ENCODE assay signal across 1 cellular context in the genomic region with DNA sequence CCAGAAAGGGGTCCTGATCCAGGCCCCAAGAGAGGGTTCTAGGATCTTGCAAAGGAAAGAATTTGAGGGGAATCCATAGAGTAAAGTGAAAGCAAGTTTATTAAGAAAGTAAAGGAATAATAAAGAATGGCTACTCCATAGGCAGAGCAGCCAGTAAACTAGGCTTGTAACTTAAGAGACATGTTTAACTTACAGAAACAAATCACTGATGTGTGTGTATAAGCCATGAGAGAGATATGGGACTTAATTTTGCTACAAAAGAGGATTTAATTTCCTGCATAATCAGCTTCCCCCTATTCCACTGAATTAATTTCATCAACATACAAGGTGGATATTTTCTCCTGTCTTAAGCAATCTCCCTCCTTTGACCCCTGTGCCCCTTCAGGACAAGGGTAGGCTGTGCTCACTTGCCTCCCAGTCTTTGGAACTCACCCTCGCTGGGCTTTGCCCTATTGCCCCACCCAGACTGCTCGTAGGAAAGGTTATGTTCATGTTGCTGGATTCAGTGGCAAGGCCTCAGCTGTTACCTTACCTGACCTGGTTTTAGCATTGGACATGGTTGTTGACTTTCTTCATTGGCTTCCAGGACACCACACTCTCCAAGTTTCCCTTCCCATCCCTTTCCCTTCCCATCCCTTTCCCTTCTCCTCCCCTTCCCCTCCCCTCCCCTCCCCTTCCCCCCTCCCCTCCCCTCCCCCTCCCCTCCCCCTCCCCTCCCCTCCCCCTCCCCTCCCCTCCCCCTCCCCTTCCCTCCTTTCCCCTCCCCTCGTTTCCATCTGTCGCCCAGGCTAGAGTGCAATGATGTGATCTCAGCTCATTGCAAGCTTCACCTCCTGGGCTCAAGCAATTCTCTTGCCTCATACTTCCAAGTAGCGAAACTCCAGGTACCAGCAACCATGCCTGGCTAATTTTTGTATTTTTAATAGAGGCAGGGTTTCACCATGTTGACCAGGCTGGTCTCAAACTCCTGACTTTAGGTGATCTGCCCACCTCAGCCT.
TF ChIP-seq lines count a peak whose summit lies in the region.

No MANE protein-coding gene starts in this region.

TF ChIP-seq in HepG2, 621 proteins besides CTCF, POLR2A, EP300 and RAD21 (continued from another document and continues in another):
- TF ChIP-seq PATZ1 (CRISPR knock-in tag; IDR thresholded peaks at IDR 0.05), result peak; percentile 69
- TF ChIP-seq, protein P1, sequence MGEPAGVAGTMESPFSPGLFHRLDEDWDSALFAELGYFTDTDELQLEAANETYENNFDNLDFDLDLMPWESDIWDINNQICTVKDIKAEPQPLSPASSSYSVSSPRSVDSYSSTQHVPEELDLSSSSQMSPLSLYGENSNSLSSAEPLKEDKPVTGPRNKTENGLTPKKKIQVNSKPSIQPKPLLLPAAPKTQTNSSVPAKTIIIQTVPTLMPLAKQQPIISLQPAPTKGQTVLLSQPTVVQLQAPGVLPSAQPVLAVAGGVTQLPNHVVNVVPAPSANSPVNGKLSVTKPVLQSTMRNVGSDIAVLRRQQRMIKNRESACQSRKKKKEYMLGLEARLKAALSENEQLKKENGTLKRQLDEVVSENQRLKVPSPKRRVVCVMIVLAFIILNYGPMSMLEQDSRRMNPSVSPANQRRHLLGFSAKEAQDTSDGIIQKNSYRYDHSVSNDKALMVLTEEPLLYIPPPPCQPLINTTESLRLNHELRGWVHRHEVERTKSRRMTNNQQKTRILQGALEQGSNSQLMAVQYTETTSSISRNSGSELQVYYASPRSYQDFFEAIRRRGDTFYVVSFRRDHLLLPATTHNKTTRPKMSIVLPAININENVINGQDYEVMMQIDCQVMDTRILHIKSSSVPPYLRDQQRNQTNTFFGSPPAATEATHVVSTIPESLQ (CRISPR knock-in tag; conservative IDR thresholded peaks at IDR 0.05), result no peak
- TF ChIP-seq KMT2B (CRISPR knock-in tag; IDR thresholded peaks at IDR 0.05), result no peak
- peak; percentile 83 for TF ChIP-seq CEBPB (IDR thresholded peaks at IDR 0.05; ENCODE audit: borderline replicate concordance, low read depth, low read length)
- TF ChIP-seq ZNF607 (CRISPR knock-in tag; IDR thresholded peaks at IDR 0.05; ENCODE audit: borderline replicate concordance), result no peak
- no peak for TF ChIP-seq ZNF274 (CRISPR knock-in tag; IDR thresholded peaks at IDR 0.05)
- TF ChIP-seq ZNF367 (CRISPR knock-in tag; IDR thresholded peaks at IDR 0.05; ENCODE audit: borderline replicate concordance), result no peak
- TF ChIP-seq ZNF562 (CRISPR knock-in tag; IDR thresholded peaks at IDR 0.05; ENCODE audit: borderline replicate concordance), result no peak
- TF ChIP-seq TBX3 (IDR thresholded peaks at IDR 0.05; ENCODE audit: borderline replicate concordance), result no peak
- TF ChIP-seq TFDP2 (CRISPR knock-in tag; IDR thresholded peaks at IDR 0.05), result no peak
- no peak for TF ChIP-seq NFYC (CRISPR knock-in tag; IDR thresholded peaks at IDR 0.05)
- no peak for TF ChIP-seq DDIT3 (CRISPR knock-in tag; IDR thresholded peaks at IDR 0.05)
- no peak for TF ChIP-seq NPAS2 (CRISPR knock-in tag; IDR thresholded peaks at IDR 0.05; ENCODE audit: borderline replicate concordance)
- no peak for TF ChIP-seq ZBTB8A (CRISPR knock-in tag; IDR thresholded peaks at IDR 0.05; ENCODE audit: borderline replicate concordance, low read depth)
- TF ChIP-seq ZNF343 (CRISPR knock-in tag; IDR thresholded peaks at IDR 0.05), result no peak
- no peak for TF ChIP-seq DMTF1 (CRISPR knock-in tag; IDR thresholded peaks at IDR 0.05)
- TF ChIP-seq HES4 (CRISPR knock-in tag; IDR thresholded peaks at IDR 0.05; ENCODE audit: borderline replicate concordance), result no peak
- TF ChIP-seq SKI (IDR thresholded peaks at IDR 0.05; ENCODE audit: partially characterized antibody), result peak; percentile 97
- no peak for TF ChIP-seq MYPOP (CRISPR knock-in tag; IDR thresholded peaks at IDR 0.05)
- TF ChIP-seq ZNF207 (IDR thresholded peaks at IDR 0.05; ENCODE audit: borderline replicate concordance), result no peak
- TF ChIP-seq ZNF280D (CRISPR knock-in tag; IDR thresholded peaks at IDR 0.05), result peak; percentile 48; the same call in 1 of the 2 replicates
- TF ChIP-seq NFE2L2 (IDR thresholded peaks at IDR 0.05; ENCODE audit: low read length), result no peak
- no peak for TF ChIP-seq E2F1 (CRISPR knock-in tag; IDR thresholded peaks at IDR 0.05)
- no peak for TF ChIP-seq ZNF510 (CRISPR knock-in tag; IDR thresholded peaks at IDR 0.05; ENCODE audit: low read depth)
- peak; percentile 87 for TF ChIP-seq FOXO1 (CRISPR knock-in tag; IDR thresholded peaks at IDR 0.05)
- TF ChIP-seq KAT7 (CRISPR knock-in tag; IDR thresholded peaks at IDR 0.05; ENCODE audit: borderline replicate concordance), result no peak
- TF ChIP-seq ZNF33A (CRISPR knock-in tag; IDR thresholded peaks at IDR 0.05; ENCODE audit: borderline replicate concordance), result no peak
- TF ChIP-seq TOPORS (CRISPR knock-in tag; IDR thresholded peaks at IDR 0.05), result 0 out of 2 replicates have a peak, but pooled peaks have one; percentile 45
- TF ChIP-seq NCOA2 (CRISPR knock-in tag; IDR thresholded peaks at IDR 0.05), result peak; percentile 76
- no peak for TF ChIP-seq CENPT (CRISPR knock-in tag; IDR thresholded peaks at IDR 0.05; ENCODE audit: low read depth)
- no peak for TF ChIP-seq ZNF317 (CRISPR knock-in tag; IDR thresholded peaks at IDR 0.05)
- TF ChIP-seq MYNN (CRISPR knock-in tag; IDR thresholded peaks at IDR 0.05; ENCODE audit: low read depth), result no peak
- no peak for TF ChIP-seq FOXM1 (CRISPR knock-in tag; IDR thresholded peaks at IDR 0.05)
- TF ChIP-seq BRCA1 (CRISPR knock-in tag; IDR thresholded peaks at IDR 0.05), result no peak
- no peak for TF ChIP-seq FIP1L1 (IDR thresholded peaks at IDR 0.05; ENCODE audit: borderline replicate concordance, insufficient read depth, low read depth, low read length)
- no peak for TF ChIP-seq KDM5A (IDR thresholded peaks at IDR 0.05; ENCODE audit: borderline replicate concordance, low read length)
- TF ChIP-seq STAT5B (CRISPR knock-in tag; IDR thresholded peaks at IDR 0.05), result no peak
- TF ChIP-seq MED13 (CRISPR knock-in tag; IDR thresholded peaks at IDR 0.05), result no peak
- TF ChIP-seq, protein P2, sequence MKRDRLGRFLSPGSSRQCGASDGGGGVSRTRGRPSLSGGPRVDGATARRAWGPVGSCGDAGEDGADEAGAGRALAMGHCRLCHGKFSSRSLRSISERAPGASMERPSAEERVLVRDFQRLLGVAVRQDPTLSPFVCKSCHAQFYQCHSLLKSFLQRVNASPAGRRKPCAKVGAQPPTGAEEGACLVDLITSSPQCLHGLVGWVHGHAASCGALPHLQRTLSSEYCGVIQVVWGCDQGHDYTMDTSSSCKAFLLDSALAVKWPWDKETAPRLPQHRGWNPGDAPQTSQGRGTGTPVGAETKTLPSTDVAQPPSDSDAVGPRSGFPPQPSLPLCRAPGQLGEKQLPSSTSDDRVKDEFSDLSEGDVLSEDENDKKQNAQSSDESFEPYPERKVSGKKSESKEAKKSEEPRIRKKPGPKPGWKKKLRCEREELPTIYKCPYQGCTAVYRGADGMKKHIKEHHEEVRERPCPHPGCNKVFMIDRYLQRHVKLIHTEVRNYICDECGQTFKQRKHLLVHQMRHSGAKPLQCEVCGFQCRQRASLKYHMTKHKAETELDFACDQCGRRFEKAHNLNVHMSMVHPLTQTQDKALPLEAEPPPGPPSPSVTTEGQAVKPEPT (CRISPR knock-in tag; IDR thresholded peaks at IDR 0.05; ENCODE audit: low read depth), result no peak
- no peak for TF ChIP-seq ZSCAN30 (CRISPR knock-in tag; IDR thresholded peaks at IDR 0.05)
- no peak for TF ChIP-seq ZNF484 (CRISPR knock-in tag; IDR thresholded peaks at IDR 0.05; ENCODE audit: borderline replicate concordance, low read depth)
